1 cellular context compared by ENCODE assay signal in the genomic region with DNA sequence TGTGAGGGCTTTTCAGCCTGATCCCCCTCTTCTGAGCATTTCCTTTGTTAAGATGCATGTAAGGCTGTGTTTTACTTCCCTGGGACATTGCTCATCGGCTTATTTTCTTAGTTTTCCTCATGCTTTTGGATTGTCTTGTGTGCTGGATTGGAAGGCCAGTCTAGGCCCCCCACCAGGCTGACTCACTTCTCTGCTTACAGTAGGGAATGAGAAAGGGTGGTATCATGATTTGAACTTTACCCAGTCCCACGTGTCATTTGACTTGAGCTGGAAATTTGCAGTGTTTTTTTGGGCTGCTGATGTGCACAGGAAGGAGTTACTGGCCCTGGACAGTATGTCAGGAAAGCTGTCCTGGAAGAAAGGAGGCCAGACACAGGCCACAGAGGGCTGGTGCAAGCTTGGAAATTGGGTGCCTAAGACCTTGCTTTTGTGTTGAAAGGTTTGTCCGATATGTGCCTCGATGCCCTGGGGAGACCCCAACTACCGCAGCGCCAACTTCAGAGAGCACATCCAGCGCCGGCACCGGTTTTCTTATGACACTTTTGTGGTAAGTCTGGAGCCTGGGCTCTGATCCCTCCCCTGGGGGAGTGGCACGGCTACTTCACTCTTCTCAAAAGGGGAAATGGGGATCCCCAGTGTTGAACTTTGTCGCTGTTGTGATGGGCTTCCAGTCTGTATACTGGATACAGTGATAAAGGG.
TF ChIP-seq lines count a peak whose summit lies in the region.

No MANE protein-coding gene starts in this region.

TF ChIP-seq in HepG2, 621 proteins besides CTCF, POLR2A, EP300 and RAD21 (continued from another document and continues in another):
- 0 out of 2 replicates have a peak, but pooled peaks have one; percentile 44 for TF ChIP-seq ZNF136 (CRISPR knock-in tag; IDR thresholded peaks at IDR 0.05; ENCODE audit: low read depth)
- TF ChIP-seq, protein P1, sequence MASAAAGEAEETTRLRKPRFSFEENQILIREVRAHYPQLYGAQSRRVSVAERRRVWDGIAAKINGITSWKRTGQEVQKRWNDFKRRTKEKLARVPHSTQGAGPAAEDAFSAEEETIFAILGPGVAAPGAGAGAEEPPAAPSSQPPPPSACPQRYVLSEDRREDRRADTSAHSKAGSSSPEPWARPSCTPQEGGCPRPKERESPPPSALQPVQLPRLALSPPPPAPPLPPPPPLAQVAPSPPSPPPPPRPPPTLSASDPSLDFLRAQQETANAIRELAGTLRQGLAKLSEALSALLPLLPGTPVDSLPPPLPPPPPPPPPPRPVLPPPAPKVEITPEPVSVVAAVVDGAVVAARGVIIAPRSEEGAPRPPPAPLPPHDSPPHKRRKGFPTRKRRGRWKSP (CRISPR knock-in tag; IDR thresholded peaks at IDR 0.05) = no peak
- TF ChIP-seq ATM (IDR thresholded peaks at IDR 0.05; ENCODE audit: borderline replicate concordance) = no peak
- no peak; the same call in 1 of the 2 replicates for TF ChIP-seq SP5 (CRISPR knock-in tag; IDR thresholded peaks at IDR 0.05; ENCODE audit: borderline replicate concordance, low read depth)
- TF ChIP-seq, protein P2, sequence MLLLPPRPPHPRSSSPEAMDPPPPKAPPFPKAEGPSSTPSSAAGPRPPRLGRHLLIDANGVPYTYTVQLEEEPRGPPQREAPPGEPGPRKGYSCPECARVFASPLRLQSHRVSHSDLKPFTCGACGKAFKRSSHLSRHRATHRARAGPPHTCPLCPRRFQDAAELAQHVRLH (CRISPR knock-in tag; IDR thresholded peaks at IDR 0.05; ENCODE audit: borderline replicate concordance, low read depth) = no peak
- no peak for TF ChIP-seq HES4 (CRISPR knock-in tag; IDR thresholded peaks at IDR 0.05; ENCODE audit: borderline replicate concordance)
- no peak; the same call in 1 of the 2 replicates for TF ChIP-seq SETDB1 (CRISPR knock-in tag; IDR thresholded peaks at IDR 0.05; ENCODE audit: borderline replicate concordance)
- TF ChIP-seq ZNF441 (CRISPR knock-in tag; IDR thresholded peaks at IDR 0.05; ENCODE audit: borderline replicate concordance) = no peak
- TF ChIP-seq PHF8 (CRISPR knock-in tag; IDR thresholded peaks at IDR 0.05) = no peak
- TF ChIP-seq FOSL2 (CRISPR knock-in tag; IDR thresholded peaks at IDR 0.05) = peak; percentile 86
- no peak for TF ChIP-seq ZBTB7A (CRISPR knock-in tag; IDR thresholded peaks at IDR 0.05)
- TF ChIP-seq PCBP1 (IDR thresholded peaks at IDR 0.05; ENCODE audit: borderline replicate concordance, low read depth, low read length) = no peak
- no peak for TF ChIP-seq NFE2L1 (CRISPR knock-in tag; IDR thresholded peaks at IDR 0.05; ENCODE audit: borderline replicate concordance)
- TF ChIP-seq, protein P3, sequence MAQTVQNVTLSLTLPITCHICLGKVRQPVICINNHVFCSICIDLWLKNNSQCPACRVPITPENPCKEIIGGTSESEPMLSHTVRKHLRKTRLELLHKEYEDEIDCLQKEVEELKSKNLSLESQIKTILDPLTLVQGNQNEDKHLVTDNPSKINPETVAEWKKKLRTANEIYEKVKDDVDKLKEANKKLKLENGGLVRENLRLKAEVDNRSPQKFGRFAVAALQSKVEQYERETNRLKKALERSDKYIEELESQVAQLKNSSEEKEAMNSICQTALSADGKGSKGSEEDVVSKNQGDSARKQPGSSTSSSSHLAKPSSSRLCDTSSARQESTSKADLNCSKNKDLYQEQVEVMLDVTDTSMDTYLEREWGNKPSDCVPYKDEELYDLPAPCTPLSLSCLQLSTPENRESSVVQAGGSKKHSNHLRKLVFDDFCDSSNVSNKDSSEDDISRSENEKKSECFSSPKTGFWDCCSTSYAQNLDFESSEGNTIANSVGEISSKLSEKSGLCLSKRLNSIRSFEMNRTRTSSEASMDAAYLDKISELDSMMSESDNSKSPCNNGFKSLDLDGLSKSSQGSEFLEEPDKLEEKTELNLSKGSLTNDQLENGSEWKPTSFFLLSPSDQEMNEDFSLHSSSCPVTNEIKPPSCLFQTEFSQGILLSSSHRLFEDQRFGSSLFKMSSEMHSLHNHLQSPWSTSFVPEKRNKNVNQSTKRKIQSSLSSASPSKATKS (CRISPR knock-in tag; IDR thresholded peaks at IDR 0.05) = no peak
- TF ChIP-seq ARNT (IDR thresholded peaks at IDR 0.05) = no peak
- TF ChIP-seq, protein P4, sequence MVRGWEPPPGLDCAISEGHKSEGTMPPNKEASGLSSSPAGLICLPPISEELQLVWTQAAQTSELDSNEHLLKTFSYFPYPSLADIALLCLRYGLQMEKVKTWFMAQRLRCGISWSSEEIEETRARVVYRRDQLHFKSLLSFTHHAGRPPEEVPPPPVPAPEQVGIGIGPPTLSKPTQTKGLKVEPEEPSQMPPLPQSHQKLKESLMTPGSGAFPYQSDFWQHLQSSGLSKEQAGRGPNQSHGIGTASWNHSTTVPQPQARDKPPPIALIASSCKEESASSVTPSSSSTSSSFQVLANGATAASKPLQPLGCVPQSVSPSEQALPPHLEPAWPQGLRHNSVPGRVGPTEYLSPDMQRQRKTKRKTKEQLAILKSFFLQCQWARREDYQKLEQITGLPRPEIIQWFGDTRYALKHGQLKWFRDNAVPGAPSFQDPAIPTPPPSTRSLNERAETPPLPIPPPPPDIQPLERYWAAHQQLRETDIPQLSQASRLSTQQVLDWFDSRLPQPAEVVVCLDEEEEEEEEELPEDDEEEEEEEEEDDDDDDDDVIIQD (CRISPR knock-in tag; IDR thresholded peaks at IDR 0.05; ENCODE audit: low read depth) = peak; percentile 49; the same call in 1 of the 2 replicates
- no peak for TF ChIP-seq ZNF816 (CRISPR knock-in tag; IDR thresholded peaks at IDR 0.05; ENCODE audit: borderline replicate concordance)
- no peak for TF ChIP-seq SOX13 (IDR thresholded peaks at IDR 0.05)
- peak in 1 of 2 experiments; percentile 7; a peak in 1 of 4 replicates for TF ChIP-seq SOX13 (CRISPR knock-in tag; conservative IDR thresholded peaks at IDR 0.05 in 1 of 2, IDR thresholded peaks at IDR 0.05 in 1 of 2)
- TF ChIP-seq, protein P5, sequence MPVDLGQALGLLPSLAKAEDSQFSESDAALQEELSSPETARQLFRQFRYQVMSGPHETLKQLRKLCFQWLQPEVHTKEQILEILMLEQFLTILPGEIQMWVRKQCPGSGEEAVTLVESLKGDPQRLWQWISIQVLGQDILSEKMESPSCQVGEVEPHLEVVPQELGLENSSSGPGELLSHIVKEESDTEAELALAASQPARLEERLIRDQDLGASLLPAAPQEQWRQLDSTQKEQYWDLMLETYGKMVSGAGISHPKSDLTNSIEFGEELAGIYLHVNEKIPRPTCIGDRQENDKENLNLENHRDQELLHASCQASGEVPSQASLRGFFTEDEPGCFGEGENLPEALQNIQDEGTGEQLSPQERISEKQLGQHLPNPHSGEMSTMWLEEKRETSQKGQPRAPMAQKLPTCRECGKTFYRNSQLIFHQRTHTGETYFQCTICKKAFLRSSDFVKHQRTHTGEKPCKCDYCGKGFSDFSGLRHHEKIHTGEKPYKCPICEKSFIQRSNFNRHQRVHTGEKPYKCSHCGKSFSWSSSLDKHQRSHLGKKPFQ (CRISPR knock-in tag; IDR thresholded peaks at IDR 0.05; ENCODE audit: insufficient replicate concordance) = no peak
- no peak for TF ChIP-seq KDM5A (IDR thresholded peaks at IDR 0.05; ENCODE audit: borderline replicate concordance, low read length)
- TF ChIP-seq PAWR (CRISPR knock-in tag; IDR thresholded peaks at IDR 0.05; ENCODE audit: borderline replicate concordance) = no peak
- TF ChIP-seq, protein P6, sequence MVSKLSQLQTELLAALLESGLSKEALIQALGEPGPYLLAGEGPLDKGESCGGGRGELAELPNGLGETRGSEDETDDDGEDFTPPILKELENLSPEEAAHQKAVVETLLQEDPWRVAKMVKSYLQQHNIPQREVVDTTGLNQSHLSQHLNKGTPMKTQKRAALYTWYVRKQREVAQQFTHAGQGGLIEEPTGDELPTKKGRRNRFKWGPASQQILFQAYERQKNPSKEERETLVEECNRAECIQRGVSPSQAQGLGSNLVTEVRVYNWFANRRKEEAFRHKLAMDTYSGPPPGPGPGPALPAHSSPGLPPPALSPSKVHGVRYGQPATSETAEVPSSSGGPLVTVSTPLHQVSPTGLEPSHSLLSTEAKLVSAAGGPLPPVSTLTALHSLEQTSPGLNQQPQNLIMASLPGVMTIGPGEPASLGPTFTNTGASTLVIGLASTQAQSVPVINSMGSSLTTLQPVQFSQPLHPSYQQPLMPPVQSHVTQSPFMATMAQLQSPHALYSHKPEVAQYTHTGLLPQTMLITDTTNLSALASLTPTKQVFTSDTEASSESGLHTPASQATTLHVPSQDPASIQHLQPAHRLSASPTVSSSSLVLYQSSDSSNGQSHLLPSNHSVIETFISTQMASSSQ (IDR thresholded peaks at IDR 0.05; ENCODE audit: low read depth) = no peak
- TF ChIP-seq, protein P6 (CRISPR knock-in tag; IDR thresholded peaks at IDR 0.05; ENCODE audit: borderline replicate concordance) = no peak
- no peak for TF ChIP-seq ZNF382 (CRISPR knock-in tag; IDR thresholded peaks at IDR 0.05; ENCODE audit: borderline replicate concordance)
- TF ChIP-seq MAFF (IDR thresholded peaks at IDR 0.05; ENCODE audit: low read depth, low read length) = no peak
- TF ChIP-seq SALL1 (CRISPR knock-in tag; IDR thresholded peaks at IDR 0.05) = peak; percentile 54
- TF ChIP-seq MTF2 (CRISPR knock-in tag; IDR thresholded peaks at IDR 0.05; ENCODE audit: borderline replicate concordance) = no peak
- no peak for TF ChIP-seq ZKSCAN1 (IDR thresholded peaks at IDR 0.05; ENCODE audit: low read length)
- TF ChIP-seq, protein P7, sequence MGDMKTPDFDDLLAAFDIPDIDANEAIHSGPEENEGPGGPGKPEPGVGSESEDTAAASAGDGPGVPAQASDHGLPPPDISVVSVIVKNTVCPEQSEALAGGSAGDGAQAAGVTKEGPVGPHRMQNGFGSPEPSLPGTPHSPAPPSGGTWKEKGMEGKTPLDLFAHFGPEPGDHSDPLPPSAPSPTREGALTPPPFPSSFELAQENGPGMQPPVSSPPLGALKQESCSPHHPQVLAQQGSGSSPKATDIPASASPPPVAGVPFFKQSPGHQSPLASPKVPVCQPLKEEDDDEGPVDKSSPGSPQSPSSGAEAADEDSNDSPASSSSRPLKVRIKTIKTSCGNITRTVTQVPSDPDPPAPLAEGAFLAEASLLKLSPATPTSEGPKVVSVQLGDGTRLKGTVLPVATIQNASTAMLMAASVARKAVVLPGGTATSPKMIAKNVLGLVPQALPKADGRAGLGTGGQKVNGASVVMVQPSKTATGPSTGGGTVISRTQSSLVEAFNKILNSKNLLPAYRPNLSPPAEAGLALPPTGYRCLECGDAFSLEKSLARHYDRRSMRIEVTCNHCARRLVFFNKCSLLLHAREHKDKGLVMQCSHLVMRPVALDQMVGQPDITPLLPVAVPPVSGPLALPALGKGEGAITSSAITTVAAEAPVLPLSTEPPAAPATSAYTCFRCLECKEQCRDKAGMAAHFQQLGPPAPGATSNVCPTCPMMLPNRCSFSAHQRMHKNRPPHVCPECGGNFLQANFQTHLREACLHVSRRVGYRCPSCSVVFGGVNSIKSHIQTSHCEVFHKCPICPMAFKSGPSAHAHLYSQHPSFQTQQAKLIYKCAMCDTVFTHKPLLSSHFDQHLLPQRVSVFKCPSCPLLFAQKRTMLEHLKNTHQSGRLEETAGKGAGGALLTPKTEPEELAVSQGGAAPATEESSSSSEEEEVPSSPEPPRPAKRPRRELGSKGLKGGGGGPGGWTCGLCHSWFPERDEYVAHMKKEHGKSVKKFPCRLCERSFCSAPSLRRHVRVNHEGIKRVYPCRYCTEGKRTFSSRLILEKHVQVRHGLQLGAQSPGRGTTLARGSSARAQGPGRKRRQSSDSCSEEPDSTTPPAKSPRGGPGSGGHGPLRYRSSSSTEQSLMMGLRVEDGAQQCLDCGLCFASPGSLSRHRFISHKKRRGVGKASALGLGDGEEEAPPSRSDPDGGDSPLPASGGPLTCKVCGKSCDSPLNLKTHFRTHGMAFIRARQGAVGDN (CRISPR knock-in tag; IDR thresholded peaks at IDR 0.05) = peak; percentile 69
- peak; percentile 61; the same call in 1 of the 2 replicates for TF ChIP-seq ZBTB20 (CRISPR knock-in tag; IDR thresholded peaks at IDR 0.05; ENCODE audit: borderline replicate concordance, low read depth)
- TF ChIP-seq GATAD2A (CRISPR knock-in tag; IDR thresholded peaks at IDR 0.05) = peak; percentile 38; the same call in 1 of the 2 replicates
- TF ChIP-seq, protein P8, sequence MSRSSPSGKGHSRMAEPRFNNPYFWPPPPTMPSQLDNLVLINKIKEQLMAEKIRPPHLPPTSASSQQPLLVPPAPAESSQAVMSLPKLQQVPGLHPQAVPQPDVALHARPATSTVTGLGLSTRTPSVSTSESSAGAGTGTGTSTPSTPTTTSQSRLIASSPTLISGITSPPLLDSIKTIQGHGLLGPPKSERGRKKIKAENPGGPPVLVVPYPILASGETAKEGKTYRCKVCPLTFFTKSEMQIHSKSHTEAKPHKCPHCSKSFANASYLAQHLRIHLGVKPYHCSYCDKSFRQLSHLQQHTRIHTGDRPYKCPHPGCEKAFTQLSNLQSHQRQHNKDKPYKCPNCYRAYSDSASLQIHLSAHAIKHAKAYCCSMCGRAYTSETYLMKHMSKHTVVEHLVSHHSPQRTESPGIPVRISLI (CRISPR knock-in tag; IDR thresholded peaks at IDR 0.05; ENCODE audit: borderline replicate concordance) = peak; percentile 36; the same call in 1 of the 2 replicates
- TF ChIP-seq NFKBIZ (CRISPR knock-in tag; IDR thresholded peaks at IDR 0.05) = peak; percentile 51; the same call in 1 of the 2 replicates
- peak; percentile 71 for TF ChIP-seq MEF2D (CRISPR knock-in tag; IDR thresholded peaks at IDR 0.05)
- TF ChIP-seq, protein P9, sequence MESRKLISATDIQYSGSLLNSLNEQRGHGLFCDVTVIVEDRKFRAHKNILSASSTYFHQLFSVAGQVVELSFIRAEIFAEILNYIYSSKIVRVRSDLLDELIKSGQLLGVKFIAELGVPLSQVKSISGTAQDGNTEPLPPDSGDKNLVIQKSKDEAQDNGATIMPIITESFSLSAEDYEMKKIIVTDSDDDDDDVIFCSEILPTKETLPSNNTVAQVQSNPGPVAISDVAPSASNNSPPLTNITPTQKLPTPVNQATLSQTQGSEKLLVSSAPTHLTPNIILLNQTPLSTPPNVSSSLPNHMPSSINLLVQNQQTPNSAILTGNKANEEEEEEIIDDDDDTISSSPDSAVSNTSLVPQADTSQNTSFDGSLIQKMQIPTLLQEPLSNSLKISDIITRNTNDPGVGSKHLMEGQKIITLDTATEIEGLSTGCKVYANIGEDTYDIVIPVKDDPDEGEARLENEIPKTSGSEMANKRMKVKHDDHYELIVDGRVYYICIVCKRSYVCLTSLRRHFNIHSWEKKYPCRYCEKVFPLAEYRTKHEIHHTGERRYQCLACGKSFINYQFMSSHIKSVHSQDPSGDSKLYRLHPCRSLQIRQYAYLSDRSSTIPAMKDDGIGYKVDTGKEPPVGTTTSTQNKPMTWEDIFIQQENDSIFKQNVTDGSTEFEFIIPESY (CRISPR knock-in tag; IDR thresholded peaks at IDR 0.05) = no peak
